ENCODE assay signal across 19 cellular contexts in genomic region chr5:178434851-178435250, GRCh38.
A peak's percentile ranks its signal among the peaks of the same experiment; 100 is the strongest.
DNase-seq lines count a peak whose midpoint lies in the region; TF ChIP-seq lines count a peak whose summit lies in the region.
"Had no signal": no experiment of that assay in that cellular context is flagged by ENCODE, and none has a peak within 500 bp of the region (broad histone marks: within the 10 kb centered on the region; RNA-seq: fewer than 3 reads in every experiment).

No MANE protein-coding gene starts in this region.

- DNase-seq in Daoy (ENCODE audit: low read depth) (peak; percentile 77), astrocyte of the hippocampus (ENCODE audit: low read depth, low spot score) (peak; percentile 56), hypothalamus (lab: John Stamatoyannopoulos, UW) (peak in 31 of 51 donors; percentile 10 to 66 (median 34)), putamen (ENCODE audit: low spot score) (peak; percentile 11), SHP77 (lab: John Stamatoyannopoulos, UW) (no peak), smooth muscle cell (lab: John Stamatoyannopoulos, UW; ENCODE audit: unreplicated experiment) (no peak)
- DNase-seq in activated naive CD4-positive, alpha-beta T cell treated with anti-CD3 and anti-CD28 coated beads, Interleukin-2, amount 50 U/mL, for 16 hours, result no peak
- no peak for DNase-seq in activated CD4-positive, alpha-beta memory T cell treated with anti-CD3 and anti-CD28 coated beads, Interleukin-2, amount 10 ng/mL, durations not matched to agents 7 days and 5 days
- DNase-seq: activated CD4-positive, alpha-beta T cell treated with anti-CD3 and anti-CD28 coated beads for 36 hours; activated naive CD4-positive, alpha-beta T cell treated with anti-CD3 and anti-CD28 coated beads, Interleukin-2, amount 10 ng/mL, durations not matched to agents 7 days and 5 days; hippocampal formation; left colon; NCI-H2029; NCI-H510A treated with DMSO at 0.1 percent for 48 hours; OCI-M1; T1000 had no signal

- no peak overlapping the region for H2AFZ ChIP-seq in smooth muscle cell (ENCODE audit: low read depth)

- H3K36me3 Mint-ChIP-seq in activated CD4-positive, alpha-beta memory T cell treated with anti-CD3 and anti-CD28 coated beads, Interleukin-2, amount 10 ng/mL, durations not matched to agents 7 days and 5 days (ENCODE audit: low read depth), result no peaks in the 10 kb centered on the region
- H3K36me3 Mint-ChIP-seq: activated naive CD4-positive, alpha-beta T cell treated with anti-CD3 and anti-CD28 coated beads, Interleukin-2, amount 10 ng/mL, durations not matched to agents 7 days and 5 days had no signal

- no peak overlapping the region for H3K9ac ChIP-seq in smooth muscle cell (ENCODE audit: low read depth)

- 94% methylated on average over 17 of the region's 17 CpGs for WGBS in smooth muscle cell (ENCODE audit: low lambda C conversion rate)

- H3K9me3 Mint-ChIP-seq in activated CD4-positive, alpha-beta memory T cell treated with anti-CD3 and anti-CD28 coated beads, Interleukin-2, amount 10 ng/mL, durations not matched to agents 7 days and 5 days, result no peaks in the 10 kb centered on the region
- H3K9me3 Mint-ChIP-seq: activated naive CD4-positive, alpha-beta T cell treated with anti-CD3 and anti-CD28 coated beads, Interleukin-2, amount 10 ng/mL, durations not matched to agents 7 days and 5 days had no signal

- H3K27ac ChIP-seq in smooth muscle cell (ENCODE audit: low read depth), result no peak overlapping the region
- H3K27ac ChIP-seq: breast epithelium, prostate gland, SJSA1 had no signal

- no peak overlapping the region for H3K4me3 Mint-ChIP-seq in activated CD4-positive, alpha-beta memory T cell treated with anti-CD3 and anti-CD28 coated beads, Interleukin-2, amount 10 ng/mL, durations not matched to agents 7 days and 5 days
- H3K4me3 Mint-ChIP-seq: activated CD4-positive, alpha-beta T cell treated with anti-CD3 and anti-CD28 coated beads for 36 hours; activated naive CD4-positive, alpha-beta T cell treated with anti-CD3 and anti-CD28 coated beads, Interleukin-2, amount 10 ng/mL, durations not matched to agents 7 days and 5 days had no signal

- CTCF ChIA-PET in activated CD4-positive, alpha-beta memory T cell treated with anti-CD3 and anti-CD28 coated beads, Interleukin-2, amount 10 ng/mL, durations not matched to agents 7 days and 5 days (lab: Charles Lee), result no interaction called here

- H3K27me3 ChIP-seq in smooth muscle cell (ENCODE audit: low read depth), result no peaks in the 10 kb centered on the region
- H3K27me3 ChIP-seq: breast epithelium, SJSA1 had no signal

- no peak overlapping the region for H3K4me3 ChIP-seq in smooth muscle cell
- H3K4me3 ChIP-seq: breast epithelium, prostate gland, SJSA1 had no signal

- no peak overlapping the region for H3K4me2 ChIP-seq in smooth muscle cell

- no peaks in the 10 kb centered on the region for H3K4me1 Mint-ChIP-seq in activated CD4-positive, alpha-beta memory T cell treated with anti-CD3 and anti-CD28 coated beads, Interleukin-2, amount 10 ng/mL, durations not matched to agents 7 days and 5 days
- H3K4me1 Mint-ChIP-seq: activated CD4-positive, alpha-beta T cell treated with anti-CD3 and anti-CD28 coated beads for 36 hours; activated naive CD4-positive, alpha-beta T cell treated with anti-CD3 and anti-CD28 coated beads, Interleukin-2, amount 10 ng/mL, durations not matched to agents 7 days and 5 days had no signal

- H3K79me2 ChIP-seq in smooth muscle cell (ENCODE audit: low read depth), result no peaks in the 10 kb centered on the region

- H3F3A ChIP-seq in smooth muscle cell (ENCODE audit: low read depth), result peaks cover 16% of the 10 kb centered on the region

- no peak overlapping the region for H3K27ac Mint-ChIP-seq in activated CD4-positive, alpha-beta memory T cell treated with anti-CD3 and anti-CD28 coated beads, Interleukin-2, amount 10 ng/mL, durations not matched to agents 7 days and 5 days
- H3K27ac Mint-ChIP-seq: activated CD4-positive, alpha-beta T cell treated with anti-CD3 and anti-CD28 coated beads for 36 hours; activated naive CD4-positive, alpha-beta T cell treated with anti-CD3 and anti-CD28 coated beads, Interleukin-2, amount 10 ng/mL, durations not matched to agents 7 days and 5 days had no signal

- POLR2A ChIA-PET in activated CD4-positive, alpha-beta memory T cell treated with anti-CD3 and anti-CD28 coated beads, Interleukin-2, amount 10 ng/mL, durations not matched to agents 7 days and 5 days (lab: Charles Lee), result no interaction called here

- H3K9me3 ChIP-seq in smooth muscle cell (replicated peaks; ENCODE audit: low read depth), result no peaks in the 10 kb centered on the region
- H3K9me3 ChIP-seq: breast epithelium, prostate gland had no signal

- no peaks in the 10 kb centered on the region for H4K20me1 ChIP-seq in smooth muscle cell (ENCODE audit: low read depth)

- peaks cover 1% of the 10 kb centered on the region for H3K27me3 Mint-ChIP-seq in activated CD4-positive, alpha-beta memory T cell treated with anti-CD3 and anti-CD28 coated beads, Interleukin-2, amount 10 ng/mL, durations not matched to agents 7 days and 5 days

- no peaks in the 10 kb centered on the region for H3K36me3 ChIP-seq in smooth muscle cell (ENCODE audit: low read depth)
- H3K36me3 ChIP-seq: breast epithelium, prostate gland, SJSA1 had no signal

- peaks cover 13% of the 10 kb centered on the region for H3K4me1 ChIP-seq in smooth muscle cell (ENCODE audit: low read depth)
- H3K4me1 ChIP-seq: breast epithelium, prostate gland, SJSA1 had no signal

- no peak for TF ChIP-seq CTCF in smooth muscle cell (IDR thresholded peaks at IDR 0.05; ENCODE audit: borderline replicate concordance, insufficient read depth, poor library complexity, severe bottlenecking)

Comparison
In these comparisons a context has a peak if more than half of its experiments do, and no peak if none do; other contexts are left out.
1. DNase-seq: peak in Daoy (single experiment), astrocyte of the hippocampus (single experiment), hypothalamus (31 of 51) and putamen (single experiment); none in activated naive CD4-positive, alpha-beta T cell treated with anti-CD3 and anti-CD28 coated beads, Interleukin-2, amount 50 U/mL, for 16 hours (single experiment), SHP77 (0 of 2), smooth muscle cell (single experiment) and activated CD4-positive, alpha-beta memory T cell treated with anti-CD3 and anti-CD28 coated beads, Interleukin-2, amount 10 ng/mL, durations not matched to agents 7 days and 5 days (single experiment).